10 cellular contexts compared by ENCODE assay signal in the genomic region with DNA sequence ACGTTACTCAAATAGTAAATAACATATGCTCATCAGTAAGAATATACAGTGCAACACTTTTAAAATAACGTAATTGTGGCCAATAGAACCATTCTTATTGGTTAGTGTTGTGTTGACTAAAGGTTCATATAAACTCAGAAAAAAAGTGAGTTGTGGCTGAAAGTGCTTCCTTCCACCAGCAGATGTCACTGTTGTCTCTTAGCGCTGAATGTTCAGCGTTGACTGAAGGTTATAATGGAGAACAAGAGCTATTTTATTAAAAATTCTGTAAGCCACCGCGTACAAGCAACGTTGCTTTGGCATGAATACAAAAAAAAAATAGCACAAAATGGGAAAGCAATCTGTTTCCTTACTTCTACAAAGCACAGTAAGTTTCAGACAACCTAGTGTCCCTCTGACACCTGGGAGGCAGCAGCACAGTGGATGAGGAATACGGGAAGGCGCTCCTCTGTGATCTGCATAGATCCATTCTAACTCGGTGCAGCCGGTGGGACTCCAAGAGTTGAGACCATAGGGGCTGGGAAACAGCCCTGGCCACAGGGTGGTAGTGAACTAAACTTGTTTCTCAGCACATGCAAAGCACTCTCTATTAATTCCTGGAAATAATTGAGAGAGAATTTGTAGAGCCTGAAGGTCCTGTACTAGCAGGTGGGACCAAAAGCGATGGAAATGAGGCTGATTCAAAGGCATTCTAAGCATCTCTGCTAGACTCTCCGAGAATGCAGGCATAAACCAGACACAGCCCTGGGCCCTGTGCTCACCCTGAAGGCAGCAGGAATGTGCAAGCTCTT. TPM values are rescaled to one million over a fixed set of nuclear protein-coding genes. Genes with fewer than 3 reads are reported as not detected.
DNase-seq lines count a peak whose midpoint lies in the region; ATAC-seq and TF ChIP-seq lines count a peak whose summit lies in the region.
"Had no signal": no experiment of that assay in that cellular context is flagged by ENCODE, and none has a peak within 500 bp of the region (broad histone marks: within the 10 kb centered on the region; RNA-seq: fewer than 3 reads in every experiment).

No MANE protein-coding gene starts in this region.

- no peak overlapping the region for H3K27ac Mint-ChIP-seq in MCF 10A (ENCODE audit: low read depth, unreplicated experiment)

- H3K9me3 Mint-ChIP-seq in MCF 10A (ENCODE audit: unreplicated experiment), result peaks cover 6% of the 10 kb centered on the region

- no peaks in the 10 kb centered on the region for H3K79me2 ChIP-seq in OCI-LY3 (ENCODE audit: low read length)

- H3K9me3 ChIP-seq in OCI-LY3 (ENCODE audit: insufficient read depth, low read length), result no peaks in the 10 kb centered on the region

- POLR2A ChIA-PET in MCF 10A (lab: Yijun Ruan, JAX), result interaction anchor here (0.6 to 1.5 kb wide), 5 partner anchors 16 to 341 kb away, joined by 3 to 5 read pairs (median 3); partner anchors contain the start of gene MBNL2

- H3K4me2 ChIP-seq in OCI-LY3 (ENCODE audit: low read length), result peak overlapping the region; percentile 18
- H3K4me2 ChIP-seq: BLaER1 had no signal

- ATAC-seq in GM19468 (IDR thresholded peaks at IDR 0.05; ENCODE audit: extremely low read depth, unreplicated experiment) (peak; percentile 80), HG03521 (IDR thresholded peaks at IDR 0.05; ENCODE audit: unreplicated experiment) (peak; percentile 67)

- CTCF ChIA-PET in MCF 10A (lab: Yijun Ruan, JAX), result interaction anchor here (0.5 to 3.5 kb wide), 81 partner anchors 9 to 1485 kb away, joined by 3 to 32 read pairs (median 4); partner anchors contain the start of gene MBNL2

- peaks cover 58% of the 10 kb centered on the region for H3K27me3 ChIP-seq in OCI-LY3 (ENCODE audit: low read depth, low read length)
- H3K27me3 ChIP-seq: BLaER1 had no signal

- intact Hi-C loops in MCF 10A (cut with micrococcal nuclease), result loop anchor here (1.0 to 5.0 kb wide), 7 partner anchors 10 to 1614 kb away; no protein-coding TSS in a partner anchor

- H2AFZ ChIP-seq in OCI-LY3 (ENCODE audit: low read depth, low read length), result no peak overlapping the region

- peak overlapping the region; percentile 11 for H3K4me3 Mint-ChIP-seq in MCF 10A (ENCODE audit: unreplicated experiment)

- DNase-seq in DMS53 (lab: John Stamatoyannopoulos, UW), result peak; percentile 45
- DNase-seq in DMS53 treated with DMSO at 0.1 percent for 48 hours (lab: John Stamatoyannopoulos, UW; ENCODE audit: unreplicated experiment), result no peak
- peak; percentile 80 for DNase-seq in MCF 10A (ENCODE audit: unreplicated experiment)
- peak; percentile 71 for DNase-seq in iris pigment epithelial cell (ENCODE audit: low read depth)
- DNase-seq in stimulated activated CD4-positive, alpha-beta T cell treated with anti-CD3 and anti-CD28 coated beads, Interleukin-4, amount 100 ng/mL, for 24 hours, result peak; percentile 35

- H3K36me3 Mint-ChIP-seq in MCF 10A (ENCODE audit: insufficient read depth, unreplicated experiment), result no peaks in the 10 kb centered on the region

- no peak overlapping the region for H3K9ac ChIP-seq in OCI-LY3 (ENCODE audit: low read length)
- H3K9ac ChIP-seq: BLaER1 had no signal

- peaks cover 15% of the 10 kb centered on the region for H3K4me1 ChIP-seq in OCI-LY3 (ENCODE audit: low read length)

- H3K4me3 ChIP-seq in OCI-LY3 (ENCODE audit: low read length), result no peak overlapping the region
- H3K4me3 ChIP-seq: BLaER1 had no signal

- H3K4me1 Mint-ChIP-seq in MCF 10A (ENCODE audit: insufficient read depth, unreplicated experiment), result no peaks in the 10 kb centered on the region

- TF ChIP-seq CTCF in OCI-LY3 (IDR thresholded peaks at IDR 0.05; ENCODE audit: low read depth, low read length) (peak; percentile 91), MCF 10A (IDR thresholded peaks at IDR 0.05; ENCODE audit: unreplicated experiment) (peak; percentile 89)

- no TSS peak for BruUV-seq in MCF 10A (replicated peaks; lab: Mats Ljungman, UMichigan)

- H4K20me1 ChIP-seq in OCI-LY3 (ENCODE audit: insufficient read depth, low read length), result no peaks in the 10 kb centered on the region
- H4K20me1 ChIP-seq: BLaER1 had no signal

- H3K36me3 ChIP-seq in OCI-LY3 (replicated peaks; ENCODE audit: low read depth, low read length), result no peaks in the 10 kb centered on the region
- H3K36me3 ChIP-seq: BLaER1 had no signal

- peaks cover 27% of the 10 kb centered on the region for H3K27me3 Mint-ChIP-seq in MCF 10A (ENCODE audit: insufficient read depth, unreplicated experiment)

- no peak overlapping the region for H3K27ac ChIP-seq in OCI-LY3 (ENCODE audit: low read length)
- H3K27ac ChIP-seq: BLaER1, epithelial cell of prostate had no signal

RNA-seq across cellular contexts. Expression of gene OXGR1, which starts 23.9 kb away (rescaled TPM):
- total RNA-seq in MCF 10A (2022), result not detected in 2 replicates
